In the genomic region with DNA sequence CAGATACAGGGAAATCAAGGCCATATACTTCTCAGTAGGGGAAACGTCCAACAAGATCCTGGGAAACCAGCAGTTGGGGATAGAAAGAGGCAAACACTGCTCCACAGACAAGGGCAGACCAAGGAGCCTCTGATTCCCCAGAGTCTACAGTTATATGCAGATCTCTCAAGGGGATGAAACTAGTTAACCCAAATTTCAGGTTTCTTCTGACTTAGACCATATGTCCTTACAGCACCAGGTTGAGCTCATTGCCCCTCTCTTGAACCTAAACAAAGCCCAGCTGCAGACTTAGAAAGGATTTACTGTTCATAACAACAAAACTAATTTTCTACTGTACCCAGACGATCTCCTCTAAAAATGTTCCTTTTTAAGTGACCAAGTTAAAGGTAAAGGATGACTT, we compare ENCODE assay signal across 1 cellular context.
TF ChIP-seq lines count a peak whose summit lies in the region.

No MANE protein-coding gene starts in this region.

TF ChIP-seq in SK-N-SH, 30 proteins besides CTCF, POLR2A, EP300 and RAD21 (continued from another document):
- no peak for TF ChIP-seq USF2 (IDR thresholded peaks at IDR 0.05; ENCODE audit: borderline replicate concordance, low read depth, low read length)
TF ChIP-seq in SK-N-SH: peak in this region for 0.
